20 cellular contexts compared by ENCODE assay signal in genomic region chr6:69594405-69594804, GRCh38.
"Had no signal": no experiment of that assay in that cellular context is flagged by ENCODE, and none has a peak within 500 bp of the region (broad histone marks: within the 10 kb centered on the region; RNA-seq: fewer than 3 reads in every experiment).

No MANE protein-coding gene starts in this region.

- H3K4me1 ChIP-seq: colonic mucosa, gastrocnemius medialis, heart left ventricle, pancreas, right lobe of liver, tibial nerve, upper lobe of right lung, uterus had no signal

- H3K9me3 ChIP-seq: colonic mucosa, gastrocnemius medialis, heart left ventricle, neutrophil, pancreas, right lobe of liver, thoracic aorta, tibial nerve, upper lobe of right lung, uterus had no signal

- H3K27ac ChIP-seq: colonic mucosa, epithelial cell of prostate, gastrocnemius medialis, heart left ventricle, hepatocyte, neutrophil, pancreas, right lobe of liver, thoracic aorta, tibial nerve, upper lobe of right lung, uterus had no signal

- H3K27me3 ChIP-seq: colonic mucosa, gastrocnemius medialis, heart left ventricle, hepatocyte, neutrophil, pancreas, right lobe of liver, tibial nerve, upper lobe of right lung, uterus had no signal

- DNase-seq: colonic mucosa; effector CD8-positive, alpha-beta T cell; endodermal cell; foreskin fibroblast; gastrocnemius medialis; heart left ventricle; kidney; naive B cell; pancreas; right lobe of liver; stimulated activated CD4-positive, alpha-beta T cell treated with anti-CD3 and anti-CD28 coated beads, Interleukin-2, amount 100 ng/mL, for 24 hours; stimulated activated CD4-positive, alpha-beta T cell treated with anti-CD3 and anti-CD28 coated beads, Interleukin-4, amount 100 ng/mL, for 24 hours; upper lobe of right lung; uterus had no signal

- H3K36me3 ChIP-seq: colonic mucosa, gastrocnemius medialis, heart left ventricle, neutrophil, pancreas, right lobe of liver, thoracic aorta, tibial nerve, upper lobe of right lung, uterus had no signal

- H3K4me3 ChIP-seq: colonic mucosa, gastrocnemius medialis, heart left ventricle, hepatocyte, lung, pancreas, right lobe of liver, thoracic aorta, tibial nerve, upper lobe of right lung, uterus had no signal
